Comparison of ENCODE assay signal across 20 cellular contexts in genomic region chr2:215826376-215826775, GRCh38.
DNase-seq lines count a peak whose midpoint lies in the region; TF ChIP-seq lines count a peak whose summit lies in the region.
"Had no signal": no experiment of that assay in that cellular context is flagged by ENCODE, and none has a peak within 500 bp of the region (broad histone marks: within the 10 kb centered on the region; RNA-seq: fewer than 3 reads in every experiment).

No MANE protein-coding gene starts in this region.

- H2BK5ac ChIP-seq in trophoblast cell (ENCODE audit: low read depth, low read length, poor library complexity) = peak overlapping the region; percentile 90

- H4K91ac ChIP-seq in trophoblast cell (ENCODE audit: low read depth, low read length) = peak overlapping the region; percentile 95

- BruUV-seq in Caco-2 (replicated peaks; lab: Mats Ljungman, UMichigan) = no TSS peak

- H3K4me1 ChIP-seq in Caco-2 (peaks cover 57% of the 10 kb centered on the region), SJCRH30 (peaks cover 9% of the 10 kb centered on the region; the same call in 1 of the 2 replicates), trophoblast cell (ENCODE audit: control insufficient read depth in 1 of 2, insufficient read depth in 2 of 2, low read length in 2 of 2) (peaks cover 8% of the 10 kb centered on the region in 2 experiments)
- H3K4me1 ChIP-seq: colonic mucosa, HAP-1 had no signal

- CTCF ChIA-PET in Caco-2 (lab: Charles Lee) = no interaction called here

- H3K9me3 ChIP-seq in Caco-2 (peaks cover 17% of the 10 kb centered on the region), SJCRH30 (replicated peaks) (no peaks in the 10 kb centered on the region; the same call in none of the 2 replicates), trophoblast cell (ENCODE audit: insufficient read depth, low read depth, low read length) (no peaks in the 10 kb centered on the region)
- H3K9me3 ChIP-seq: colonic mucosa, HAP-1 had no signal

- H3K27me3 Mint-ChIP-seq in Caco-2 (ENCODE audit: insufficient read depth, unreplicated experiment) = no peaks in the 10 kb centered on the region

- H3K4ac ChIP-seq in trophoblast cell (ENCODE audit: low read depth, low read length) = peak overlapping the region; percentile 64

- peak overlapping the region; percentile 98 for H2BK12ac ChIP-seq in trophoblast cell (ENCODE audit: low read length)

- peaks cover 19% of the 10 kb centered on the region for H3K79me1 ChIP-seq in trophoblast cell (ENCODE audit: low read length)

- H3K27ac ChIP-seq in SJCRH30 (peak overlapping the region; percentile 18; the same call in 1 of the 2 replicates), trophoblast cell (ENCODE audit: low read depth, low read length) (peak overlapping the region; percentile 70)
- H3K27ac ChIP-seq: colonic mucosa, epithelial cell of prostate had no signal

- TF ChIP-seq CTCF in Caco-2 (IDR thresholded peaks at IDR 0.05; ENCODE audit: insufficient read depth in 1 of 2, low read depth in 1 of 2, low read length in 1 of 2, severe bottlenecking in 1 of 2, unreplicated experiment in 1 of 2) = no peak
- TF ChIP-seq CTCF in fibroblast of the aortic adventitia (IDR thresholded peaks at IDR 0.05; ENCODE audit: insufficient read depth, low read length) = no peak
- TF ChIP-seq CTCF in GM20000 (IDR thresholded peaks at IDR 0.05; ENCODE audit: extremely low read depth, missing control alignments) = no peak

- H3K36me3 ChIP-seq in Caco-2 (ENCODE audit: control insufficient read depth, insufficient read depth, low read length) = no peaks in the 10 kb centered on the region
- H3K36me3 ChIP-seq in SJCRH30 = no peaks in the 10 kb centered on the region
- no peaks in the 10 kb centered on the region for H3K36me3 ChIP-seq in trophoblast cell (ENCODE audit: control insufficient read depth in 1 of 2, insufficient read depth in 2 of 2, low read length in 2 of 2)
- H3K36me3 ChIP-seq: colonic mucosa, HAP-1 had no signal

- peaks cover 27% of the 10 kb centered on the region for H3K9me3 Mint-ChIP-seq in Caco-2 (ENCODE audit: unreplicated experiment)
- H3K9me3 Mint-ChIP-seq: activated naive CD4-positive, alpha-beta T cell treated with anti-CD3 and anti-CD28 coated beads, Interleukin-2, amount 50 U/mL, for 24 hours; activated T-cell treated with anti-CD3 and anti-CD28 coated beads, Interleukin-2, amount 50 U/mL, for 4 hours had no signal

- peak overlapping the region; percentile 67 for H4K8ac ChIP-seq in trophoblast cell (ENCODE audit: low read depth, low read length)

- POLR2A ChIA-PET in Caco-2 (lab: Charles Lee) = no interaction called here

- peak overlapping the region; percentile 97 for H2BK120ac ChIP-seq in trophoblast cell (ENCODE audit: insufficient read depth, low read length, poor library complexity)

- H3K27me3 ChIP-seq in Caco-2 (replicated peaks; ENCODE audit: control insufficient read depth, insufficient read depth, low read length) (no peaks in the 10 kb centered on the region), SJCRH30 (no peaks in the 10 kb centered on the region), trophoblast cell (ENCODE audit: insufficient read depth, low read length) (no peaks in the 10 kb centered on the region)
- H3K27me3 ChIP-seq: colonic mucosa had no signal

- no peak overlapping the region for H3K18ac ChIP-seq in trophoblast cell (ENCODE audit: low read length)

- H3K27ac Mint-ChIP-seq in Caco-2 (ENCODE audit: unreplicated experiment) = peak overlapping the region; percentile 78
- H3K27ac Mint-ChIP-seq: activated CD8-positive, alpha-beta T cell treated with anti-CD3 and anti-CD28 coated beads, Interleukin-2, amount 10 ng/mL, durations not matched to agents 7 days and 5 days; activated naive CD4-positive, alpha-beta T cell treated with anti-CD3 and anti-CD28 coated beads, Interleukin-2, amount 50 U/mL, for 24 hours; CD4-positive, alpha-beta T cell had no signal

- peak overlapping the region; percentile 84 for H3K14ac ChIP-seq in trophoblast cell (ENCODE audit: low read length)

- WGBS in trophoblast cell (ENCODE audit: extremely low coverage, insufficient coverage, insufficient read length) = no CpG with 5 or more reads among the region's 3 CpGs

- no peaks in the 10 kb centered on the region for H3K36me3 Mint-ChIP-seq in Caco-2 (ENCODE audit: insufficient read depth, unreplicated experiment)
- H3K36me3 Mint-ChIP-seq: activated naive CD4-positive, alpha-beta T cell treated with anti-CD3 and anti-CD28 coated beads, Interleukin-2, amount 50 U/mL, for 24 hours had no signal

- no peak overlapping the region for H4K12ac ChIP-seq in trophoblast cell (ENCODE audit: low read depth, low read length)

- no peak overlapping the region for H2AK5ac ChIP-seq in trophoblast cell (ENCODE audit: low read length)

- no peak overlapping the region for H3K4me3 ChIP-seq in Caco-2 (ENCODE audit: low read depth, low read length)
- H3K4me3 ChIP-seq in SJCRH30 = peak overlapping the region; percentile 23
- peak overlapping the region; percentile 23 for H3K4me3 ChIP-seq in fibroblast of the aortic adventitia (ENCODE audit: low read depth, low read length)
- no peak overlapping the region for H3K4me3 ChIP-seq in trophoblast cell (ENCODE audit: low read depth, low read length)
- H3K4me3 ChIP-seq: colonic mucosa, HAP-1 had no signal

- H2AFZ ChIP-seq in trophoblast cell (ENCODE audit: insufficient read depth, low read length, poor library complexity) = no peak overlapping the region

- H3K23ac ChIP-seq in trophoblast cell (ENCODE audit: low read length) = no peak overlapping the region

- DNase-seq in Caco-2 = no peak
- peak in 1 of 2 experiments; percentile 27 for DNase-seq in SJCRH30
- peak; percentile 19 for DNase-seq in fibroblast of the aortic adventitia (ENCODE audit: low read depth)
- peak in 1 of 2 donors; percentile 46 for DNase-seq in trophoblast cell
- DNase-seq in NCI-H524 (lab: John Stamatoyannopoulos, UW) = no peak
- no peak for DNase-seq in activated CD8-positive, alpha-beta memory T cell treated with anti-CD3 and anti-CD28 coated beads, Interleukin-2, amount 50 U/mL, for 48 hours
- no peak for DNase-seq in GM20000 (ENCODE audit: low spot score)
- DNase-seq in posterior vena cava (ENCODE audit: low spot score) = no peak
- DNase-seq: activated CD4-positive, CD25-positive, alpha-beta regulatory T cell; activated CD8-positive, alpha-beta T cell treated with anti-CD3 and anti-CD28 coated beads, Interleukin-2, amount 10 ng/mL, durations not matched to agents 7 days and 5 days; activated T-cell treated with anti-CD3 and anti-CD28 coated beads, Interleukin-2, amount 50 U/mL, for 4 hours; CD4-positive, alpha-beta T cell; colonic mucosa; NCI-H1436; occipital lobe; stimulated activated CD4-positive, alpha-beta T cell treated with anti-CD3 and anti-CD28 coated beads, Interleukin-2, amount 100 ng/mL, for 48 hours; T1000 had no signal

- peak overlapping the region; percentile 55 for H3K4me3 Mint-ChIP-seq in Caco-2 (ENCODE audit: unreplicated experiment)
- H3K4me3 Mint-ChIP-seq: activated CD8-positive, alpha-beta T cell treated with anti-CD3 and anti-CD28 coated beads, Interleukin-2, amount 10 ng/mL, durations not matched to agents 7 days and 5 days; activated naive CD4-positive, alpha-beta T cell treated with anti-CD3 and anti-CD28 coated beads, Interleukin-2, amount 50 U/mL, for 24 hours; activated T-cell treated with anti-CD3 and anti-CD28 coated beads, Interleukin-2, amount 50 U/mL, for 4 hours; CD4-positive, alpha-beta T cell had no signal

- peaks cover 20% of the 10 kb centered on the region for H3K4me1 Mint-ChIP-seq in Caco-2 (ENCODE audit: low read depth, unreplicated experiment)
- H3K4me1 Mint-ChIP-seq: activated naive CD4-positive, alpha-beta T cell treated with anti-CD3 and anti-CD28 coated beads, Interleukin-2, amount 50 U/mL, for 24 hours had no signal

- H3K4me2 ChIP-seq in trophoblast cell (ENCODE audit: low read length) = no peak overlapping the region

- no peak overlapping the region for H3K9ac ChIP-seq in trophoblast cell (ENCODE audit: low read length)

- intact Hi-C loops in Caco-2 (cut with micrococcal nuclease; ENCODE audit: unreplicated experiment) (loop anchor here (1.0 to 2.0 kb wide), 4 partner anchors 9 to 209 kb away; no protein-coding TSS in a partner anchor), posterior vena cava (cut with DNase I) (no loop called here)

- H3K79me2 ChIP-seq in trophoblast cell (ENCODE audit: control insufficient read depth, insufficient read depth, low read length, poor library complexity) = no peaks in the 10 kb centered on the region

Comparison
In these comparisons a context has a peak if more than half of its experiments do, and no peak if none do; other contexts are left out.
1. H3K4me3 ChIP-seq: peak in SJCRH30 (single experiment) and fibroblast of the aortic adventitia (single experiment); none in Caco-2 (single experiment) and trophoblast cell (single experiment).